In genomic region chr13:81442904-81443303, GRCh38 we compare ENCODE assay signal across 24 cellular contexts.
"Had no signal": no experiment of that assay in that cellular context is flagged by ENCODE, and none has a peak within 500 bp of the region (broad histone marks: within the 10 kb centered on the region; RNA-seq: fewer than 3 reads in every experiment).

No MANE protein-coding gene starts in this region.

- H3K9me3 Mint-ChIP-seq: nephron, neural progenitor cell, type B pancreatic cell had no signal

- H3K4me3 Mint-ChIP-seq: naive thymus-derived CD4-positive, alpha-beta T cell; nephron; neural progenitor cell; stimulated activated effector memory CD8-positive, alpha-beta T cell treated with anti-CD3 and anti-CD28 coated beads, Interleukin-12 subunit alpha, Interleukin-12 subunit beta, amount 100 ng/mL, for 72 hours; type B pancreatic cell had no signal

- H3K36me3 ChIP-seq: esophagus squamous epithelium, neural progenitor cell, sigmoid colon, tibial artery had no signal

- H3K4me1 Mint-ChIP-seq: naive thymus-derived CD4-positive, alpha-beta T cell; neural progenitor cell; stimulated activated effector memory CD8-positive, alpha-beta T cell treated with anti-CD3 and anti-CD28 coated beads, Interleukin-12 subunit alpha, Interleukin-12 subunit beta, amount 100 ng/mL, for 72 hours had no signal

- ATAC-seq: left lobe of liver; naive thymus-derived CD4-positive, alpha-beta T cell; right cardiac atrium; stimulated activated effector memory CD8-positive, alpha-beta T cell treated with anti-CD3 and anti-CD28 coated beads, Interleukin-12 subunit alpha, Interleukin-12 subunit beta, amount 100 ng/mL, for 72 hours had no signal

- H3K27ac Mint-ChIP-seq: naive thymus-derived CD4-positive, alpha-beta T cell; neural progenitor cell; progenitor cell of endocrine pancreas; stimulated activated effector memory CD8-positive, alpha-beta T cell treated with anti-CD3 and anti-CD28 coated beads, Interleukin-12 subunit alpha, Interleukin-12 subunit beta, amount 100 ng/mL, for 72 hours; type B pancreatic cell had no signal

- H3K4me3 ChIP-seq: dorsolateral prefrontal cortex, esophagus squamous epithelium, lung, neural progenitor cell, sigmoid colon, testis, tibial artery had no signal

- DNase-seq: dorsolateral prefrontal cortex; effector CD4-positive, alpha-beta T cell; esophagus squamous epithelium; head of caudate nucleus; kidney; mesenchymal stem cell; midbrain; naive thymus-derived CD4-positive, alpha-beta T cell; right cardiac atrium; sigmoid colon; stimulated activated CD4-positive, alpha-beta T cell treated with anti-CD3 and anti-CD28 coated beads, Interleukin-2, amount 100 ng/mL, for 24 hours; stimulated activated CD4-positive, alpha-beta T cell treated with anti-CD3 and anti-CD28 coated beads, Interleukin-4, amount 100 ng/mL, for 24 hours; stimulated activated naive CD4-positive, alpha-beta T cell treated with Interleukin-2 at 50 U/mL for 16 hours; substantia nigra; testis; tibial artery had no signal

- H3K27me3 ChIP-seq: dorsolateral prefrontal cortex, esophagus squamous epithelium, neural progenitor cell, sigmoid colon, testis, tibial artery had no signal

- H3K27me3 Mint-ChIP-seq: naive thymus-derived CD4-positive, alpha-beta T cell; progenitor cell of endocrine pancreas; type B pancreatic cell had no signal

- H3K4me1 ChIP-seq: neural progenitor cell, parathyroid adenoma, sigmoid colon, testis, tibial artery had no signal

- H3K27ac ChIP-seq: dorsolateral prefrontal cortex, esophagus squamous epithelium, neural progenitor cell, parathyroid adenoma, sigmoid colon, testis, tibial artery had no signal

- H3K9me3 ChIP-seq: esophagus squamous epithelium, sigmoid colon, testis, tibial artery had no signal

- H3K36me3 Mint-ChIP-seq: naive thymus-derived CD4-positive, alpha-beta T cell; neural progenitor cell; stimulated activated effector memory CD8-positive, alpha-beta T cell treated with anti-CD3 and anti-CD28 coated beads, Interleukin-12 subunit alpha, Interleukin-12 subunit beta, amount 100 ng/mL, for 72 hours; type B pancreatic cell had no signal
